Comparison of ENCODE assay signal across 10 cellular contexts in genomic region chr13:24033527-24034302, GRCh38.
DNase-seq lines count a peak whose midpoint lies in the region; ATAC-seq and TF ChIP-seq lines count a peak whose summit lies in the region.
"Had no signal": no experiment of that assay in that cellular context is flagged by ENCODE, and none has a peak within 500 bp of the region (broad histone marks: within the 10 kb centered on the region; RNA-seq: fewer than 3 reads in every experiment).

No MANE protein-coding gene starts in this region.

- TF ChIP-seq CTCF in chondrocyte (IDR thresholded peaks at IDR 0.05) (no peak), endothelial cell (IDR thresholded peaks at IDR 0.05; ENCODE audit: unreplicated experiment) (no peak)

- peak overlapping the region in 20 of 21 experiments; percentile 5 to 89 (median 55) for H3K27ac ChIP-seq in skin epidermis

- ATAC-seq in GM21515 (IDR thresholded peaks at IDR 0.05; ENCODE audit: unreplicated experiment) (no peak), HG03378 (IDR thresholded peaks at IDR 0.05; ENCODE audit: unreplicated experiment) (no peak)
- ATAC-seq: stimulated activated naive CD8-positive, alpha-beta T cell treated with anti-CD3 and anti-CD28 coated beads, Interleukin-15, amount 100 ng/mL, for 72 hours had no signal

- H3K4me3 ChIP-seq in skin epidermis, result no peak overlapping the region

- H3K9me3 Mint-ChIP-seq in chondrocyte (ENCODE audit: low read depth) (no peaks in the 10 kb centered on the region), endothelial cell (ENCODE audit: unreplicated experiment) (no peaks in the 10 kb centered on the region)

- H3K4me3 Mint-ChIP-seq in chondrocyte (ENCODE audit: unreplicated experiment), result no peak overlapping the region
- no peak overlapping the region for H3K4me3 Mint-ChIP-seq in endothelial cell (ENCODE audit: unreplicated experiment)
- H3K4me3 Mint-ChIP-seq: stimulated activated naive CD8-positive, alpha-beta T cell treated with anti-CD3 and anti-CD28 coated beads, Interleukin-15, amount 100 ng/mL, for 72 hours had no signal

- H3K27me3 Mint-ChIP-seq in chondrocyte (ENCODE audit: low read depth), result no peaks in the 10 kb centered on the region
- H3K27me3 Mint-ChIP-seq in endothelial cell (ENCODE audit: unreplicated experiment), result peaks cover 2% of the 10 kb centered on the region

- H3K36me3 Mint-ChIP-seq in chondrocyte (ENCODE audit: low read depth), result no peaks in the 10 kb centered on the region
- H3K36me3 Mint-ChIP-seq in endothelial cell (ENCODE audit: low read depth, unreplicated experiment), result no peaks in the 10 kb centered on the region

- peak; percentile 65 for DNase-seq in EL
- no peak for DNase-seq in chondrocyte (ENCODE audit: low spot score)
- DNase-seq in kidney glomerular epithelial cell (lab: John Stamatoyannopoulos, UW), result peak; percentile 10
- no peak for DNase-seq in endothelial cell (ENCODE audit: low spot score)
- DNase-seq in iPS-NIHi7 (ENCODE audit: extremely low spot score), result no peak
- DNase-seq: hippocampal formation; stimulated activated naive CD8-positive, alpha-beta T cell treated with anti-CD3 and anti-CD28 coated beads, Interleukin-15, amount 100 ng/mL, for 72 hours had no signal

- H3K27ac Mint-ChIP-seq in chondrocyte (ENCODE audit: unreplicated experiment) (peak overlapping the region; percentile 85), endothelial cell (ENCODE audit: unreplicated experiment) (no peak overlapping the region)
- H3K27ac Mint-ChIP-seq: stimulated activated naive CD8-positive, alpha-beta T cell treated with anti-CD3 and anti-CD28 coated beads, Interleukin-15, amount 100 ng/mL, for 72 hours had no signal

- H3K4me1 Mint-ChIP-seq in chondrocyte (ENCODE audit: low read depth) (peaks cover 60% of the 10 kb centered on the region), endothelial cell (ENCODE audit: unreplicated experiment) (peaks cover 5% of the 10 kb centered on the region)

Comparison
In these comparisons a context has a peak if more than half of its experiments do, and no peak if none do; other contexts are left out.
1. DNase-seq: peak in EL (single experiment) and kidney glomerular epithelial cell (single experiment); none in chondrocyte (single experiment), endothelial cell (single experiment) and iPS-NIHi7 (single experiment).